In genomic region chr4:6493668-6494304, GRCh38 we compare ENCODE assay signal across 13 cellular contexts.
DNase-seq lines count a peak whose midpoint lies in the region; ATAC-seq and TF ChIP-seq lines count a peak whose summit lies in the region.
"Had no signal": no experiment of that assay in that cellular context is flagged by ENCODE, and none has a peak within 500 bp of the region (broad histone marks: within the 10 kb centered on the region; RNA-seq: fewer than 3 reads in every experiment).

No MANE protein-coding gene starts in this region.

- H3K36me3 ChIP-seq in ACC112 (ENCODE audit: insufficient read depth, low read length), result no peaks in the 10 kb centered on the region
- H3K36me3 ChIP-seq: sigmoid colon had no signal

- H3K4me3 ChIP-seq in ACC112 (ENCODE audit: low read depth, low read length), result peak overlapping the region; percentile 26; the same call in 1 of the 2 replicates
- H3K4me3 ChIP-seq in choroid plexus epithelial cell (ENCODE audit: low read depth, low read length), result no peak overlapping the region
- H3K4me3 ChIP-seq: PC-9 had no signal

- peaks cover 80% of the 10 kb centered on the region for H3K27me3 ChIP-seq in ACC112 (ENCODE audit: insufficient read depth, low read length)

- H2AFZ ChIP-seq in ACC112 (ENCODE audit: low read length, unreplicated experiment), result no peak overlapping the region
- H2AFZ ChIP-seq: PC-9 had no signal

- ATAC-seq in HG02642 (IDR thresholded peaks at IDR 0.05; ENCODE audit: poor library complexity, unreplicated experiment), result no peak
- no peak for ATAC-seq in stimulated activated naive CD8-positive, alpha-beta T cell treated with anti-CD3 and anti-CD28 coated beads, Interleukin-15, Interleukin-2, amounts not matched to agents 100 U/mL and 50 U/mL, for 24 hours

- no peak overlapping the region for H3K27ac ChIP-seq in ACC112 (ENCODE audit: low read depth, low read length)
- H3K27ac ChIP-seq: PC-9, sigmoid colon had no signal

- no peaks in the 10 kb centered on the region for H3K4me1 ChIP-seq in ACC112 (ENCODE audit: control insufficient read depth, insufficient read depth, low read length, unreplicated experiment)

- no peaks in the 10 kb centered on the region for H3K79me2 ChIP-seq in ACC112 (ENCODE audit: control insufficient read depth, insufficient read depth, low read length, unreplicated experiment)

- TF ChIP-seq CTCF in choroid plexus epithelial cell (conservative IDR thresholded peaks at IDR 0.05; ENCODE audit: low read depth, low read length), result no peak

- DNase-seq in HPDE6-E6E7 (ENCODE audit: extremely low spot score) (peak; percentile 50), choroid plexus epithelial cell (ENCODE audit: low read depth) (peak; percentile 49), left kidney (ENCODE audit: low read depth, low spot score) (peak; percentile 91), NCI-H187 treated with DMSO at 0.1 percent for 48 hours (lab: John Stamatoyannopoulos, UW) (no peak), germinal center (ENCODE audit: low spot score) (no peak)
- no peak for DNase-seq in stimulated activated naive CD8-positive, alpha-beta T cell treated with anti-CD3 and anti-CD28 coated beads, Interleukin-15, Interleukin-2, amounts not matched to agents 100 U/mL and 50 U/mL, for 24 hours
- DNase-seq: activated gamma-delta T cell treated with Interleukin-2 at 50 U/mL for 16 hours; effector memory CD4-positive, alpha-beta T cell; kidney glomerular epithelial cell; PC-9; sigmoid colon had no signal

Comparison
In these comparisons a context has a peak if more than half of its experiments do, and no peak if none do; other contexts are left out.
1. DNase-seq: peak in HPDE6-E6E7 (single experiment), choroid plexus epithelial cell (single experiment) and left kidney (single experiment); none in NCI-H187 treated with DMSO at 0.1 percent for 48 hours (single experiment), stimulated activated naive CD8-positive, alpha-beta T cell treated with anti-CD3 and anti-CD28 coated beads, Interleukin-15, Interleukin-2, amounts not matched to agents 100 U/mL and 50 U/mL, for 24 hours (single experiment) and germinal center (single experiment).